Comparison of ENCODE assay signal across 9 cellular contexts in genomic region chr1:244239261-244239770, GRCh38.
A peak's percentile ranks its signal among the peaks of the same experiment; 100 is the strongest.
DNase-seq lines count a peak whose midpoint lies in the region; ATAC-seq, FAIRE-seq and TF ChIP-seq lines count a peak whose summit lies in the region.
"Had no signal": no experiment of that assay in that cellular context is flagged by ENCODE, and none has a peak within 500 bp of the region (broad histone marks: within the 10 kb centered on the region; RNA-seq: fewer than 3 reads in every experiment).

No MANE protein-coding gene starts in this region.

- FAIRE-seq in A549 (lab: Jason Lieb, UNC), result no peak

- H3K27me3 ChIP-seq in brain microvascular endothelial cell (replicated peaks), result no peaks in the 10 kb centered on the region

- H3K4me2 ChIP-seq in A549, result no peak overlapping the region

- no peak for TF ChIP-seq POLR2A in A549 (IDR thresholded peaks at IDR 0.05; ENCODE audit: low read length)

- 91% methylated on average over 4 of the region's 4 CpGs for WGBS in A549 (ENCODE audit: missing lambda C conversion rate)

- no peaks in the 10 kb centered on the region for H3K9me3 ChIP-seq in A549

- H3K4me1 ChIP-seq in A549, result no peaks in the 10 kb centered on the region

- ATAC-seq in A549 (no peak), GM18858 (IDR thresholded peaks at IDR 0.05; ENCODE audit: unreplicated experiment) (peak; percentile 56), GM21447 (IDR thresholded peaks at IDR 0.05; ENCODE audit: unreplicated experiment) (no peak)

- POLR2A ChIA-PET in A549 (lab: Yijun Ruan, JAX), result no interaction called here

- H3K4me3 ChIP-seq in A549 (no peak overlapping the region), astrocyte of the spinal cord (ENCODE audit: low read depth, low read length) (no peak overlapping the region), brain microvascular endothelial cell (ENCODE audit: low read depth, low read length) (no peak overlapping the region)

- in situ Hi-C loops in astrocyte of the spinal cord (cut with HindIII; ENCODE audit: low sequenced_read_pairs), result no loop called here
- in situ Hi-C loops in brain microvascular endothelial cell (cut with HindIII; ENCODE audit: low pct_ligation_motif_present, low sequenced_read_pairs), result no loop called here
- in situ Hi-C loops in ACHN (cut with HindIII; ENCODE audit: low pct_ligation_motif_present, low pct_unique_long_range_greater_than_20kb, low sequenced_read_pairs), result no loop called here

- no peak for TF ChIP-seq CTCF in A549 (IDR thresholded peaks at IDR 0.05)
- no peak for TF ChIP-seq CTCF in astrocyte of the spinal cord (IDR thresholded peaks at IDR 0.05; ENCODE audit: low read depth, low read length)
- TF ChIP-seq CTCF in brain microvascular endothelial cell (IDR thresholded peaks at IDR 0.05; ENCODE audit: low read depth, low read length, missing control alignments), result no peak

- DNase-seq in A549 (ENCODE audit: low read depth in 1 of 2, low spot score in 1 of 2), result no peak
- peak; percentile 86 for DNase-seq in NCI-H146 treated with DMSO at 0.1 percent for 48 hours (lab: John Stamatoyannopoulos, UW; ENCODE audit: unreplicated experiment)
- peak; percentile 6 for DNase-seq in astrocyte of the spinal cord (ENCODE audit: low read depth, low spot score)
- DNase-seq in brain microvascular endothelial cell, result no peak
- DNase-seq in activated CD4-positive, CD25-positive, alpha-beta regulatory T cell (lab: John Stamatoyannopoulos, UW), result no peak
- no peak for DNase-seq in ACHN
- DNase-seq: activated CD4-positive, CD25-positive, alpha-beta regulatory T cell treated with anti-CD3 and anti-CD28 coated beads, Interleukin-2, amount 50 U/mL, for 72 hours had no signal

- no peak for TF ChIP-seq RAD21 in A549 (conservative IDR thresholded peaks at IDR 0.05 in 1 of 2, IDR thresholded peaks at IDR 0.05 in 1 of 2)

- TF ChIP-seq EP300 in A549 (IDR thresholded peaks at IDR 0.05), result no peak

- no peaks in the 10 kb centered on the region for H3K36me3 ChIP-seq in brain microvascular endothelial cell (replicated peaks)

- CTCF ChIA-PET in A549 (lab: Yijun Ruan, JAX), result interaction anchor here (0.8 to 1.7 kb wide), 4 partner anchors 9 to 39 kb away, joined by 3 to 5 read pairs (median 4); no protein-coding TSS in a partner anchor

- peak overlapping the region; percentile 40 to 66; a peak in 5 of 6 replicates for H3K27ac ChIP-seq in A549
- no peak overlapping the region for H3K27ac ChIP-seq in brain microvascular endothelial cell

TF ChIP-seq in A549, 52 proteins besides CTCF, POLR2A, EP300 and RAD21:
- no peak for TF ChIP-seq BCL3 (IDR thresholded peaks at IDR 0.05)
- TF ChIP-seq TP53 (CRISPR knock-in tag; IDR thresholded peaks at IDR 0.05), result no peak
- TF ChIP-seq NR3C1 (IDR thresholded peaks at IDR 0.05), result no peak
- no peak for TF ChIP-seq HOXB13 (CRISPR knock-in tag; IDR thresholded peaks at IDR 0.05; ENCODE audit: low read depth)
- no peak for TF ChIP-seq CHD4 (IDR thresholded peaks at IDR 0.05; ENCODE audit: borderline replicate concordance)
- TF ChIP-seq KDM1A (IDR thresholded peaks at IDR 0.05; ENCODE audit: low read depth), result no peak
- TF ChIP-seq CEBPB (IDR thresholded peaks at IDR 0.05), result no peak

Comparison
In these comparisons a context has a peak if more than half of its experiments do, and no peak if none do; other contexts are left out.
1. DNase-seq: peak in NCI-H146 treated with DMSO at 0.1 percent for 48 hours (single experiment) and astrocyte of the spinal cord (single experiment); none in A549 (0 of 2), brain microvascular endothelial cell (single experiment), activated CD4-positive, CD25-positive, alpha-beta regulatory T cell (0 of 4) and ACHN (single experiment).